In the genomic region with DNA sequence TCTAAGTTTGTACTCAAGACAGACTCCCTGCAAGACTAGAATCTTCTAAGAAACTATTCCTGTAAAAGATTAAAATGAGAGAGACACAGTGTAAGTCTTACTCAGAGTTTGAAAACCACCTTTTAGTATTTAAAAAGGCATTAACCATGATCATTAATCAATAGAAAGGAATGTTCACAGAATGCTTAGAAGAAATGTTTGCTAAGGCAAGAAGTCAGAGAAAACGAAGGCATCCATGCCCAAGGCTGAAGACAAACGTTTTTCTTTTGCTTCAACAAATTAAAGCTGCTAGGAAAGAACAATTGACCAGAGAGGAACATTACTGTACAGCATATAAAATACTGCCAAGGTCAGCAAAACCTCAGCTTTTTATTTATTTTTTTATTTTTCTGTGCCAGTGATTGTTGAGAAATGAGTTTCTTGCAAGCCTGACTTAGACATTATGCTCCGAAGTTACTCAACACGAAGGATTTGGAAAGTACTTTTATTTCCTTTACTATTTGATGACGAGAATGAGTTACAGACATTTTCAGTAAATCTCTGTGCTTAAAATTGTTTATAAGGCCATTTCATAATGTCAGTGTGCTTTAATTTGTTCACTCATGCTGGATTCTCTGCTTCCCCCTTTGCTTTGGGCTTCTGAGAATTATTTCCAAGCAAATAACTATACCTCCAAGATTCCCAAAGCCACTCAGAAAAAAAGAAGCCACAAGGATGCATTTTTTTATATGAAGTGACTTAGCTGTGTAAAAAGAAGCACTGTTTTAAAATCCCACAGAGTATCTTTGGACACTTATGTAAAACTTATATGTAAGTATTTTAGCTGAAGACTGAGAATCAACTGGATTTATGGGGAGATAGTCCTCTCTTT, we compare ENCODE assay signal across 13 cellular contexts. TPM values are rescaled to one million over a fixed set of nuclear protein-coding genes. Genes with fewer than 3 reads are reported as not detected.
DNase-seq lines count a peak whose midpoint lies in the region; TF ChIP-seq lines count a peak whose summit lies in the region.
"Had no signal": no experiment of that assay in that cellular context is flagged by ENCODE, and none has a peak within 500 bp of the region (broad histone marks: within the 10 kb centered on the region; RNA-seq: fewer than 3 reads in every experiment).

No MANE protein-coding gene starts in this region.

- H3K4me1 Mint-ChIP-seq in progenitor cell of endocrine pancreas (ENCODE audit: low read depth) = peaks cover 48% of the 10 kb centered on the region
- H3K4me1 Mint-ChIP-seq: activated B cell treated with CpG ODN at 0.5 μM for 24 hours had no signal

- H3K36me3 ChIP-seq in BJ (ENCODE audit: control insufficient read depth, insufficient read depth, low read length) = peaks cover 8% of the 10 kb centered on the region
- peaks cover 48% of the 10 kb centered on the region for H3K36me3 ChIP-seq in adipocyte (ENCODE audit: control insufficient read depth, insufficient read depth, low read length, severe bottlenecking)

- no peaks in the 10 kb centered on the region for H3K9me3 ChIP-seq in adipocyte (ENCODE audit: control insufficient read depth, low read length)

- H3K4me1 ChIP-seq in adipocyte (ENCODE audit: control insufficient read depth, insufficient read depth, low read length) = peaks cover 52% of the 10 kb centered on the region

- DNase-seq in BJ (ENCODE audit: low read depth) = peak; percentile 84
- DNase-seq in adipocyte (ENCODE audit: low read depth) = peak; percentile 90
- DNase-seq in fibroblast of pulmonary artery (ENCODE audit: low read depth) = peak; percentile 84
- no peak for DNase-seq in progenitor cell of endocrine pancreas (ENCODE audit: low spot score, unreplicated experiment)
- DNase-seq in NK-92 (lab: John Stamatoyannopoulos, UW; ENCODE audit: unreplicated experiment) = no peak
- no peak for DNase-seq in NCI-H2171 (lab: John Stamatoyannopoulos, UW)
- no peak for DNase-seq in NCI-H2171 treated with DMSO at 0.1 percent for 48 hours (lab: John Stamatoyannopoulos, UW)
- no peak for DNase-seq in COLO668 (lab: John Stamatoyannopoulos, UW; ENCODE audit: unreplicated experiment)
- DNase-seq: activated B cell treated with CpG ODN at 0.5 μM for 24 hours; AML-193; NCI-H1092 treated with DMSO at 0.1 percent for 48 hours; OCI-M1; stimulated activated CD8-positive, alpha-beta memory T cell treated with anti-CD3 and anti-CD28 coated beads, Interleukin-4, amount 100 ng/mL, for 48 hours had no signal

- peak overlapping the region; percentile 35 for H3K27ac Mint-ChIP-seq in progenitor cell of endocrine pancreas
- H3K27ac Mint-ChIP-seq: activated B cell treated with CpG ODN at 0.5 μM for 24 hours had no signal

- H3K4me3 Mint-ChIP-seq in progenitor cell of endocrine pancreas (ENCODE audit: low read depth) = no peak overlapping the region
- H3K4me3 Mint-ChIP-seq: activated B cell treated with CpG ODN at 0.5 μM for 24 hours had no signal

- peak overlapping the region; percentile 65 for H3K9ac ChIP-seq in adipocyte (ENCODE audit: low read length)

- TF ChIP-seq CTCF in BJ (IDR thresholded peaks at IDR 0.05; ENCODE audit: insufficient read depth, low read depth, low read length) (no peak), fibroblast of pulmonary artery (IDR thresholded peaks at IDR 0.05; ENCODE audit: low read length, missing control alignments) (no peak), progenitor cell of endocrine pancreas (IDR thresholded peaks at IDR 0.05; ENCODE audit: unreplicated experiment) (no peak)

- peaks cover 32% of the 10 kb centered on the region for H3K36me3 Mint-ChIP-seq in progenitor cell of endocrine pancreas (ENCODE audit: insufficient read depth)

- CTCF ChIA-PET in BJ (lab: Yijun Ruan, JAX) = interaction anchor here (0.7 kb wide), 1 partner anchor 871 kb away, joined by 3 read pairs; no protein-coding TSS in a partner anchor

- no peaks in the 10 kb centered on the region for H3K27me3 Mint-ChIP-seq in progenitor cell of endocrine pancreas
- H3K27me3 Mint-ChIP-seq: activated B cell treated with CpG ODN at 0.5 μM for 24 hours had no signal

- H3K27me3 ChIP-seq in BJ (ENCODE audit: control insufficient read depth, insufficient read depth, low read length) (no peaks in the 10 kb centered on the region), adipocyte (replicated peaks; ENCODE audit: control insufficient read depth, insufficient read depth, low read length) (no peaks in the 10 kb centered on the region)

- H3K4me3 ChIP-seq in BJ (ENCODE audit: low read depth, low read length) (no peak overlapping the region), adipocyte (ENCODE audit: low read length) (peak overlapping the region; percentile 14), fibroblast of pulmonary artery (replicated peaks; ENCODE audit: low read depth, low read length) (no peak overlapping the region)

- H3K9me3 Mint-ChIP-seq in progenitor cell of endocrine pancreas (ENCODE audit: low read depth) = no peaks in the 10 kb centered on the region
- H3K9me3 Mint-ChIP-seq: activated B cell treated with CpG ODN at 0.5 μM for 24 hours had no signal

- POLR2A ChIA-PET in BJ (lab: Charles Lee) = interaction anchor here (0.5 to 1.4 kb wide), 5 partner anchors 10 to 659 kb away, joined by 3 to 5 read pairs (median 3); no protein-coding TSS in a partner anchor

RNA-seq across cellular contexts. Expression of a gene that starts 20.5 kb away (rescaled TPM):
- polyA plus RNA-seq in BJ (2011; rRNA removed) = 255 and 497 TPM in 2 replicates
- polyA minus RNA-seq in BJ (2011; rRNA and poly(A)+ RNA removed) = 245 and 381 TPM in 2 replicates
- 40.3 and 42.5 TPM in 2 replicates for total RNA-seq in progenitor cell of endocrine pancreas
- total RNA-seq: activated B cell treated with CpG ODN at 0.5 μM for 24 hours had no signal

Comparison
In these comparisons a context has a peak if more than half of its experiments do, and no peak if none do; other contexts are left out.
1. DNase-seq: peak in BJ (single experiment), adipocyte (single experiment) and fibroblast of pulmonary artery (single experiment); none in progenitor cell of endocrine pancreas (single experiment), NK-92 (single experiment), NCI-H2171 (single experiment), NCI-H2171 treated with DMSO at 0.1 percent for 48 hours (single experiment) and COLO668 (single experiment).